18 cellular contexts compared by ENCODE assay signal in the genomic region with DNA sequence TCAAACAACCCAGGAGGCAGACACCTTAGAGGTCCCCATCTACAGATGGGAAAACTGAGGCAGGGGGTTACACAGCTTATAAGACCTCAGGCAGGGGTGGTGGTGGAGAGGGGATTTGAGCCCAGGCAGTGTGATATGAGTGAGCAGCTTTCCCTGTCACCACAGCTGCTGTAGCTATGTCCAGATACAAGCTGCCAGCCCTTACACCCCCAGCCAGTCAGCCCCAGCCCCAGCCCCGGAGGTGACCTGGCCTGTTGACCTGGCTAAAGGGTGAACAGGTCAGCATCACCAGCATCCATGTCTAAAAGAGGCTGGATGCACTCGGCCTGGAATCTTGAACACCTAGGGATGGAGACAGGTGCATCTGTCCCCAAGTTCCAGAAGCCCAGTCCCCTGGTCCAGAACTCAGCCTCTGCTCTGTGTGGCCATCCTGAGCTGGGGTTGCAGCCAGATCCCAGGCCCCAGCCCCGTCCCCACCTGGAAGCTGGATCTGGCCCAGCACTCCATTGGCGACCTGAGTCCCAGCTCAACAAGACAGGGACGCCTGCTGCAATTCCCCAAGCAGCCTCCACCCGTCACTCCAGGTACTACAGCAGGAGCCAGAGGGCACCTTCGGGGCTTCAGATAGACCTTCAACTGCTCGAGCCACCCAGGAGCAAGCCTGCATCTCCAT.
DNase-seq lines count a peak whose midpoint lies in the region; ATAC-seq and TF ChIP-seq lines count a peak whose summit lies in the region.
"Had no signal": no experiment of that assay in that cellular context is flagged by ENCODE, and none has a peak within 500 bp of the region (broad histone marks: within the 10 kb centered on the region; RNA-seq: fewer than 3 reads in every experiment).

No MANE protein-coding gene starts in this region.

- no peak overlapping the region for H4K8ac ChIP-seq in mesendoderm (ENCODE audit: low read depth, low read length)

- intact Hi-C loops in stomach (cut with DNase I; ENCODE audit: low total_unique reads) = no loop called here
- intact Hi-C loops in activated CD4-positive, alpha-beta T cell treated with anti-CD3 and anti-CD28 coated beads, Interleukin-2, amount 10 ng/mL, durations not matched to agents 24 days and 14 days (cut with micrococcal nuclease) = no loop called here

- H3K36me3 ChIP-seq in MM.1S (replicated peaks; ENCODE audit: insufficient read depth, low read length) (no peaks in the 10 kb centered on the region), mesendoderm (ENCODE audit: control insufficient read depth, insufficient read depth, low read length) (no peaks in the 10 kb centered on the region), stomach (no peaks in the 10 kb centered on the region)
- H3K36me3 ChIP-seq: SJSA1 had no signal

- H3F3A ChIP-seq in MM.1S (ENCODE audit: insufficient read depth, low read length) = peaks cover 10% of the 10 kb centered on the region

- H2AFZ ChIP-seq in MM.1S (ENCODE audit: low read length) = no peak overlapping the region

- no peak for TF ChIP-seq EP300 in stomach (IDR thresholded peaks at IDR 0.05)

- no peak overlapping the region for H2BK120ac ChIP-seq in mesendoderm (ENCODE audit: low read depth, low read length)

- no peak overlapping the region for H3K4me3 ChIP-seq in MM.1S (ENCODE audit: low read length)
- H3K4me3 ChIP-seq in mesendoderm (ENCODE audit: low read length) = no peak overlapping the region
- no peak overlapping the region for H3K4me3 ChIP-seq in stomach
- H3K4me3 ChIP-seq: SJSA1 had no signal

- TF ChIP-seq POLR2A in stomach (IDR thresholded peaks at IDR 0.05) = no peak

- WGBS in mesendoderm (ENCODE audit: extremely low coverage, insufficient coverage, low lambda C conversion rate) = no CpG with 5 or more reads among the region's 8 CpGs
- 57 to 80% (median 68%) methylated on average over 1 to 8 of the region's 8 CpGs for WGBS in stomach, 5 donors

- H3K9me2 ChIP-seq in MM.1S (replicated peaks; ENCODE audit: insufficient read depth, low read length) = no peaks in the 10 kb centered on the region

- no peaks in the 10 kb centered on the region for H3K9me3 Mint-ChIP-seq in activated CD4-positive, alpha-beta T cell treated with anti-CD3 and anti-CD28 coated beads, Interleukin-2, amount 10 ng/mL, durations not matched to agents 24 days and 14 days
- H3K9me3 Mint-ChIP-seq: CD4-positive, alpha-beta T cell had no signal

- H4K20me1 ChIP-seq in MM.1S (ENCODE audit: insufficient read depth, low read length) = no peaks in the 10 kb centered on the region

- H3K9ac ChIP-seq in MM.1S (ENCODE audit: low read length) = peak overlapping the region; percentile 26; the same call in 1 of the 2 replicates
- H3K9ac ChIP-seq in mesendoderm (ENCODE audit: low read length) = no peak overlapping the region

- H3K4me3 Mint-ChIP-seq in activated CD4-positive, alpha-beta T cell treated with anti-CD3 and anti-CD28 coated beads, Interleukin-2, amount 10 ng/mL, durations not matched to agents 24 days and 14 days = no peak overlapping the region
- H3K4me3 Mint-ChIP-seq: CD4-positive, alpha-beta T cell; IgD-negative memory B cell had no signal

- peaks cover 5% of the 10 kb centered on the region; the same call in 1 of the 2 replicates for H3K79me2 ChIP-seq in MM.1S (ENCODE audit: low read length)
- no peaks in the 10 kb centered on the region for H3K79me2 ChIP-seq in mesendoderm (ENCODE audit: control insufficient read depth, insufficient read depth, low read length)

- no peak overlapping the region for H3K4me2 ChIP-seq in MM.1S (ENCODE audit: low read depth, low read length)
- no peak overlapping the region for H3K4me2 ChIP-seq in mesendoderm (ENCODE audit: low read length)

- no peak overlapping the region for H4K5ac ChIP-seq in mesendoderm (ENCODE audit: low read length)

- peak overlapping the region; percentile 87 for H3K27ac ChIP-seq in MM.1S (ENCODE audit: low read length)
- H3K27ac ChIP-seq in caudate nucleus (ENCODE audit: low read depth, low read length) = peak overlapping the region; percentile 3
- H3K27ac ChIP-seq in mesendoderm (ENCODE audit: low read depth, low read length) = no peak overlapping the region
- H3K27ac ChIP-seq in stomach = no peak overlapping the region
- H3K27ac ChIP-seq: SJSA1 had no signal

- no peak overlapping the region for H3K23ac ChIP-seq in mesendoderm (ENCODE audit: low read length)

- no peak overlapping the region for H2BK15ac ChIP-seq in mesendoderm (replicated peaks; ENCODE audit: low read depth)

- no peak for ATAC-seq in GM21723 (IDR thresholded peaks at IDR 0.05; ENCODE audit: unreplicated experiment)
- ATAC-seq: Right ventricle myocardium inferior had no signal

- no peak overlapping the region for H3K56ac ChIP-seq in mesendoderm (ENCODE audit: low read length)

- no peak for TF ChIP-seq CTCF in MM.1S (IDR thresholded peaks at IDR 0.05; ENCODE audit: low read length)
- TF ChIP-seq CTCF in stomach (IDR thresholded peaks at IDR 0.05) = no peak

- DNase-seq in MM.1S (no peak), caudate nucleus (lab: John Stamatoyannopoulos, UW) (peak in 1 of 61 donors; percentile 39), mesendoderm (no peak), stomach (peak; percentile 25), COLO829 (ENCODE audit: low spot score) (no peak)
- no peak for DNase-seq in activated CD4-positive, alpha-beta T cell treated with anti-CD3 and anti-CD28 coated beads, Interleukin-2, amount 10 ng/mL, durations not matched to agents 24 days and 14 days
- DNase-seq: CD4-positive, alpha-beta T cell; DMS 273 treated with DMSO at 0.1 percent for 48 hours; DMS79 treated with DMSO at 0.1 percent for 48 hours; GOT3; MV-4-11; NCI-H345; NCI-H524 had no signal

- no peaks in the 10 kb centered on the region for H3K27me3 Mint-ChIP-seq in activated CD4-positive, alpha-beta T cell treated with anti-CD3 and anti-CD28 coated beads, Interleukin-2, amount 10 ng/mL, durations not matched to agents 24 days and 14 days
- H3K27me3 Mint-ChIP-seq: IgD-negative memory B cell had no signal

- no peak overlapping the region for H3K18ac ChIP-seq in mesendoderm (ENCODE audit: low read length)

- H3K27me3 ChIP-seq in MM.1S (replicated peaks; ENCODE audit: insufficient read depth, low read length) (no peaks in the 10 kb centered on the region), mesendoderm (ENCODE audit: insufficient read depth, low read length, poor library complexity) (no peaks in the 10 kb centered on the region), stomach (peaks cover 0 to 16% (median 0%) of the 10 kb centered on the region in 3 donors)
- H3K27me3 ChIP-seq: SJSA1 had no signal

- H2AK5ac ChIP-seq in mesendoderm (ENCODE audit: low read length) = peak overlapping the region; percentile 92

- H3K79me1 ChIP-seq in mesendoderm (ENCODE audit: low read length) = no peaks in the 10 kb centered on the region

- H3K4me1 ChIP-seq in MM.1S (ENCODE audit: low read length) (peaks cover 27% of the 10 kb centered on the region), mesendoderm (ENCODE audit: control insufficient read depth, low read depth, low read length) (no peaks in the 10 kb centered on the region), stomach (peaks cover 0 to 4% (median 0%) of the 10 kb centered on the region in 4 donors)
- H3K4me1 ChIP-seq: Caco-2, SJSA1 had no signal

- no peak overlapping the region for H2BK5ac ChIP-seq in mesendoderm (ENCODE audit: low read length)

- H3K4me1 Mint-ChIP-seq in activated CD4-positive, alpha-beta T cell treated with anti-CD3 and anti-CD28 coated beads, Interleukin-2, amount 10 ng/mL, durations not matched to agents 24 days and 14 days = peaks cover 10% of the 10 kb centered on the region
- H3K4me1 Mint-ChIP-seq: IgD-negative memory B cell had no signal

- H3K27ac Mint-ChIP-seq in activated CD4-positive, alpha-beta T cell treated with anti-CD3 and anti-CD28 coated beads, Interleukin-2, amount 10 ng/mL, durations not matched to agents 24 days and 14 days = no peak overlapping the region
- H3K27ac Mint-ChIP-seq: CD4-positive, alpha-beta T cell; IgD-negative memory B cell had no signal

- peaks cover 18% of the 10 kb centered on the region for H3K36me3 Mint-ChIP-seq in activated CD4-positive, alpha-beta T cell treated with anti-CD3 and anti-CD28 coated beads, Interleukin-2, amount 10 ng/mL, durations not matched to agents 24 days and 14 days (ENCODE audit: low read depth)

- no peak overlapping the region for H3K4ac ChIP-seq in mesendoderm (ENCODE audit: low read depth, low read length)

- H3K9me3 ChIP-seq in MM.1S (replicated peaks; ENCODE audit: insufficient read depth, low read length) = no peaks in the 10 kb centered on the region
- peaks cover 0 to 1% (median 0%) of the 10 kb centered on the region in 4 donors for H3K9me3 ChIP-seq in stomach
- H3K9me3 ChIP-seq: Caco-2, SJSA1 had no signal

Comparison
In these comparisons a context has a peak if more than half of its experiments do, and no peak if none do; other contexts are left out.
1. H3K27ac ChIP-seq: peak in MM.1S (single experiment) and caudate nucleus (single experiment); none in mesendoderm (single experiment) and stomach (0 of 5).